In the genomic region with DNA sequence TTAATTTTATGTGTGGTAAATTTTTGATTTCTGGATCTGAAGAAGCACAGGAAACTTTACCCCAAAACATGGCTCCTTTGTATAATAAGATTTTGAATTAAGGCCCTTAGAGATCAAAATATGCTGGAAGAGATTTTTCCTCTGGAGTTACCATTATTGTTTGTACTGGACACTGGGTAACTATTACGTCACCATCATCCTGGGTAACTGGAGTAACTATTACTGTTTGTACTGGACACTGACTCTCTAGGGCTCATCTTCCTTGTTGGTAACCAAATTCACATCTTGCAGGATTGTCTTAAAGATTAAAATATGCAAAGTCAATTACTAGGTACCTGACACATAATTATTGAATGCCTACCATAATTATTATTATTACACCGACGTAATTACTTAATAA, we compare ENCODE assay signal across 27 cellular contexts.
"Had no signal": no experiment of that assay in that cellular context is flagged by ENCODE, and none has a peak within 500 bp of the region (broad histone marks: within the 10 kb centered on the region; RNA-seq: fewer than 3 reads in every experiment).

No MANE protein-coding gene starts in this region.

- H3K27ac ChIP-seq: stomach, suprapubic skin, testis, thoracic aorta, thyroid gland, tibial artery, tibial nerve, transverse colon, upper lobe of left lung, upper lobe of right lung, uterus, vagina had no signal

- H3K4me3 ChIP-seq: stomach, suprapubic skin, testis, thoracic aorta, thyroid gland, tibial artery, tibial nerve, transverse colon, upper lobe of left lung, upper lobe of right lung, uterus, vagina had no signal

- ATAC-seq: stimulated activated effector memory CD8-positive, alpha-beta T cell treated with anti-CD3 and anti-CD28 coated beads, Interleukin-12 subunit alpha, Interleukin-12 subunit beta, amount 100 ng/mL, for 72 hours; stimulated activated memory B cell treated with anti-CD40 and anti-IgM and Interleukin-4, amounts not matched to agents 10 μg/mL and 1 μg/mL and 100 μg/mL, for 72 hours; stimulated activated naive B cell treated with anti-CD40 and anti-IgM and Interleukin-4, amounts not matched to agents 10 μg/mL and 1 μg/mL and 100 μg/mL, for 72 hours; stimulated activated naive CD8-positive, alpha-beta T cell treated with anti-CD3 and anti-CD28 coated beads, Interleukin-15, amount 100 ng/mL, for 72 hours; stimulated activated naive CD8-positive, alpha-beta T cell treated with anti-CD3 and anti-CD28 coated beads, Interleukin-15, Interleukin-2, amounts not matched to agents 100 U/mL and 50 U/mL, for 24 hours; upper lobe of right lung had no signal

- H3K9me3 ChIP-seq: stomach, suprapubic skin, testis, thoracic aorta, thyroid gland, tibial nerve, upper lobe of left lung, upper lobe of right lung, uterus, vagina had no signal

- FAIRE-seq: urothelium cell line had no signal

- H3K4me1 ChIP-seq: stomach, suprapubic skin, testis, thyroid gland, tibial artery, tibial nerve, transverse colon, upper lobe of left lung, upper lobe of right lung, uterus, vagina had no signal

- DNase-seq: stimulated activated CD4-positive, alpha-beta T cell treated with anti-CD3 and anti-CD28 coated beads, Interleukin-2, amount 100 ng/mL, for 48 hours; stimulated activated CD4-positive, alpha-beta T cell treated with anti-CD3 and anti-CD28 coated beads, Interleukin-4, amount 100 ng/mL, for 1 hour; stimulated activated CD4-positive, alpha-beta T cell treated with anti-CD3 and anti-CD28 coated beads, Interleukin-4, amount 100 ng/mL, for 24 hours; stimulated activated CD4-positive, alpha-beta T cell treated with anti-CD3 and anti-CD28 coated beads, Interleukin-4, amount 100 ng/mL, for 4 hours; stimulated activated CD8-positive, alpha-beta memory T cell treated with anti-CD3 and anti-CD28 coated beads, Interleukin-4, amount 100 ng/mL, for 48 hours; stimulated activated naive B cell treated with anti-CD40 and anti-IgM and Interleukin-4, amounts not matched to agents 10 μg/mL and 1 μg/mL and 100 μg/mL, for 72 hours; stimulated activated naive CD4-positive, alpha-beta T cell; stimulated activated naive CD4-positive, alpha-beta T cell treated with Interleukin-2 at 50 U/mL for 16 hours; stimulated activated naive CD8-positive, alpha-beta T cell treated with anti-CD3 and anti-CD28 coated beads, Interleukin-15, amount 100 ng/mL, for 72 hours; stimulated activated naive CD8-positive, alpha-beta T cell treated with anti-CD3 and anti-CD28 coated beads, Interleukin-15, Interleukin-2, amounts not matched to agents 100 U/mL and 50 U/mL, for 24 hours; stomach; substantia nigra; testis; thyroid gland; tibial artery; transverse colon; trophoblast cell; upper lobe of left lung; upper lobe of right lung; uterus had no signal

- H3K27me3 ChIP-seq: stomach, suprapubic skin, testis, thyroid gland, tibial artery, tibial nerve, transverse colon, upper lobe of left lung, upper lobe of right lung, uterus, vagina had no signal

- H3K36me3 ChIP-seq: stomach, suprapubic skin, thoracic aorta, thyroid gland, tibial artery, tibial nerve, transverse colon, upper lobe of left lung, upper lobe of right lung, uterus, vagina had no signal
